22 cellular contexts compared by ENCODE assay signal in genomic region chr3:44242716-44243115, GRCh38. TPM values are rescaled to one million over a fixed set of nuclear protein-coding genes. Genes with fewer than 3 reads are reported as not detected.
"Had no signal": no experiment of that assay in that cellular context is flagged by ENCODE, and none has a peak within 500 bp of the region (broad histone marks: within the 10 kb centered on the region; RNA-seq: fewer than 3 reads in every experiment).

No MANE protein-coding gene starts in this region.

- H3K27ac ChIP-seq: RWPE1, SJCRH30 had no signal

- H3K4me1 ChIP-seq: SJCRH30 had no signal

- DNase-seq: KBM-7, MV-4-11, NCI-H1048, NCI-H1105, NCI-H1417, NCI-H1436 treated with DMSO at 0.1 percent for 48 hours, NCI-H1694, NCI-H187 treated with DMSO at 0.1 percent for 48 hours, NCI-H2029 treated with DMSO at 0.1 percent for 48 hours, NCI-H2171 treated with DMSO at 0.1 percent for 48 hours, NCI-H345, NCI-H524, NCI-H526 treated with DMSO at 0.1 percent for 48 hours, NCI-H748 treated with DMSO at 0.1 percent for 48 hours, SHP77, SJCRH30 had no signal

- H3K36me3 ChIP-seq: SJCRH30 had no signal

- ATAC-seq: SK-N-SH treated with all-trans-retinoic acid at 6 μM for 48 hours had no signal

- H3K4me3 ChIP-seq: SJCRH30 had no signal

- H3K9me3 ChIP-seq: SJCRH30 had no signal

RNA-seq across cellular contexts. Expression of gene TOPAZ1, which starts 1.0 kb away (rescaled TPM):
- total RNA-seq: HT-29, LHCN-M2, MCF 10A, NCI-H460 had no signal
